15 cellular contexts compared by ENCODE assay signal in the genomic region with DNA sequence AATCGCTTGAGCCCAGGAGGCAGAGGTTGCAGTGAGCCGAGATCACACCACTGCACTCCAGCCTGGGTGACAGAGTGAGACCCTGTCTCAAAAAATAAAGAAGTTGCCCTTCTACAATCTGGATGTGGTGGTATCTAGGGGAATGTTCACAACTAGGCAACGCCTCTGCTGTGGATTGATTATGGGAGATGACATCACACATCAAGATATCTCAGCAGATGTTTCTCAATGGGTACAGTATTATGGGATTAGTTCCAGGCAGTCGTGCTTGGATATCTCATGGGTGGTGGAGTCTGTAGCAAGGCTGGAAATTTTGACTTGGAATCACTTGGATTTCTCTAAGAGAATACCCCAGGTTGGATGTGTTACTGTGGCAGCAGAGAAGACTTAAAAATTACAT. TPM values are rescaled to one million over a fixed set of nuclear protein-coding genes. Genes with fewer than 3 reads are reported as not detected.
A peak's percentile ranks its signal among the peaks of the same experiment; 100 is the strongest.
DNase-seq lines count a peak whose midpoint lies in the region; ATAC-seq and TF ChIP-seq lines count a peak whose summit lies in the region.
"Had no signal": no experiment of that assay in that cellular context is flagged by ENCODE, and none has a peak within 500 bp of the region (broad histone marks: within the 10 kb centered on the region; RNA-seq: fewer than 3 reads in every experiment).

No MANE protein-coding gene starts in this region.

- peak overlapping the region; percentile 96 for H3K27ac ChIP-seq in OCI-LY7 (ENCODE audit: low read depth, low read length, poor library complexity, severe bottlenecking)
- H3K27ac ChIP-seq in effector memory CD4-positive, alpha-beta T cell (ENCODE audit: insufficient read depth, low read length, poor library complexity, severe bottlenecking) = peak overlapping the region; percentile 66

- peak overlapping the region; percentile 67 for H3K4me3 Mint-ChIP-seq in stimulated activated naive CD8-positive, alpha-beta T cell treated with anti-CD3 and anti-CD28 coated beads, Interleukin-15, Interleukin-2, amounts not matched to agents 100 ng/mL and 50 ng/mL, for 24 hours
- H3K4me3 Mint-ChIP-seq: H9 had no signal

- no peaks in the 10 kb centered on the region for H4K20me1 ChIP-seq in OCI-LY7 (ENCODE audit: insufficient read depth, low read length)

- H3K4me2 ChIP-seq in OCI-LY7 (ENCODE audit: low read length) = peak overlapping the region; percentile 76

- DNase-seq in stimulated activated naive CD8-positive, alpha-beta T cell treated with anti-CD3 and anti-CD28 coated beads, Interleukin-15, Interleukin-2, amounts not matched to agents 100 U/mL and 50 U/mL, for 24 hours = no peak
- no peak for DNase-seq in OCI-LY7 (ENCODE audit: low spot score)
- DNase-seq in effector memory CD4-positive, alpha-beta T cell = no peak
- DNase-seq in NCI-H1105 (lab: John Stamatoyannopoulos, UW) = no peak
- DNase-seq in GM13976 (ENCODE audit: low spot score) = no peak
- DNase-seq: activated CD4-positive, CD25-positive, alpha-beta regulatory T cell treated with anti-CD3 and anti-CD28 coated beads, Interleukin-2, amount 50 U/mL, for 72 hours; AML-193; cerebellar nuclear complex; H9; left cardiac atrium; right cardiac atrium; stomach had no signal

- H3K36me3 ChIP-seq in OCI-LY7 (ENCODE audit: insufficient read depth, low read length) = peaks cover 83% of the 10 kb centered on the region
- H3K36me3 ChIP-seq in effector memory CD4-positive, alpha-beta T cell (ENCODE audit: control insufficient read depth, insufficient read depth, low read length) = no peaks in the 10 kb centered on the region
- H3K36me3 ChIP-seq: stomach had no signal

- no peaks in the 10 kb centered on the region for H3K27me3 ChIP-seq in effector memory CD4-positive, alpha-beta T cell (replicated peaks; ENCODE audit: control insufficient read depth, insufficient read depth, low read length, poor library complexity, severe bottlenecking)
- H3K27me3 ChIP-seq: stomach had no signal

- H3K36me3 Mint-ChIP-seq in stimulated activated naive CD8-positive, alpha-beta T cell treated with anti-CD3 and anti-CD28 coated beads, Interleukin-15, Interleukin-2, amounts not matched to agents 100 ng/mL and 50 ng/mL, for 24 hours (ENCODE audit: low read depth) = peaks cover 48% of the 10 kb centered on the region

- in situ Hi-C loops in GM13976 (cut with MboI; ENCODE audit: low sequenced_read_pairs, unreplicated experiment) = no loop called here

- H3K79me2 ChIP-seq in OCI-LY7 (ENCODE audit: insufficient read depth, low read depth, low read length) = peaks cover 100% of the 10 kb centered on the region

- peak overlapping the region; percentile 95 for H3K27ac Mint-ChIP-seq in stimulated activated naive CD8-positive, alpha-beta T cell treated with anti-CD3 and anti-CD28 coated beads, Interleukin-15, Interleukin-2, amounts not matched to agents 100 ng/mL and 50 ng/mL, for 24 hours
- H3K27ac Mint-ChIP-seq: H9 had no signal

- intact Hi-C loops in OCI-LY7 (cut with micrococcal nuclease; ENCODE audit: unreplicated experiment) = no loop called here

- CTCF ChIA-PET in OCI-LY7 (lab: Charles Lee; ENCODE audit: unreplicated experiment) = interaction anchor here (0.5 to 1.2 kb wide), 2 partner anchors 62 to 351 kb away, joined by 3 read pairs; a partner anchor contains a TSS

- H3K4me3 ChIP-seq in OCI-LY7 (ENCODE audit: low read depth, low read length, poor library complexity, severe bottlenecking) = peak overlapping the region; percentile 62
- H3K4me3 ChIP-seq in effector memory CD4-positive, alpha-beta T cell (ENCODE audit: insufficient read depth, low read depth, low read length, poor library complexity, severe bottlenecking) = no peak overlapping the region
- H3K4me3 ChIP-seq: stomach had no signal

- ATAC-seq in stimulated activated naive CD8-positive, alpha-beta T cell treated with anti-CD3 and anti-CD28 coated beads, Interleukin-15, Interleukin-2, amounts not matched to agents 100 U/mL and 50 U/mL, for 24 hours = no peak
- ATAC-seq in HG02798 (IDR thresholded peaks at IDR 0.05; ENCODE audit: poor library complexity, unreplicated experiment) = no peak
- no peak for ATAC-seq in GM18873 (IDR thresholded peaks at IDR 0.05; ENCODE audit: low FRiP score, unreplicated experiment)
- ATAC-seq: left cardiac atrium had no signal

- H3K4me1 Mint-ChIP-seq in stimulated activated naive CD8-positive, alpha-beta T cell treated with anti-CD3 and anti-CD28 coated beads, Interleukin-15, Interleukin-2, amounts not matched to agents 100 ng/mL and 50 ng/mL, for 24 hours (ENCODE audit: low read depth) = peaks cover 96% of the 10 kb centered on the region

- BruUV-seq in OCI-LY7 (replicated peaks; lab: Mats Ljungman, UMichigan) = no TSS peak

- no peaks in the 10 kb centered on the region for H3K9me3 Mint-ChIP-seq in stimulated activated naive CD8-positive, alpha-beta T cell treated with anti-CD3 and anti-CD28 coated beads, Interleukin-15, Interleukin-2, amounts not matched to agents 100 ng/mL and 50 ng/mL, for 24 hours

- H2AFZ ChIP-seq in OCI-LY7 (ENCODE audit: low read length) = no peak overlapping the region

- H3K27me3 Mint-ChIP-seq in stimulated activated naive CD8-positive, alpha-beta T cell treated with anti-CD3 and anti-CD28 coated beads, Interleukin-15, Interleukin-2, amounts not matched to agents 100 ng/mL and 50 ng/mL, for 24 hours = no peaks in the 10 kb centered on the region

- H3K9me3 ChIP-seq in OCI-LY7 (ENCODE audit: low read length) = no peaks in the 10 kb centered on the region
- no peaks in the 10 kb centered on the region for H3K9me3 ChIP-seq in effector memory CD4-positive, alpha-beta T cell (ENCODE audit: control insufficient read depth, low read length)
- H3K9me3 ChIP-seq: stomach had no signal

- TF ChIP-seq CTCF in OCI-LY7 (conservative IDR thresholded peaks at IDR 0.05; ENCODE audit: low read length) (no peak), GM13976 (IDR thresholded peaks at IDR 0.05; ENCODE audit: borderline replicate concordance, control extremely low read depth, extremely low read depth, insufficient read depth, missing control alignments) (no peak)

- no peaks in the 10 kb centered on the region for H3K9me2 ChIP-seq in OCI-LY7 (ENCODE audit: insufficient read depth, low read length)

- POLR2A ChIA-PET in OCI-LY7 (lab: Charles Lee) = interaction anchor here (0.6 to 1.5 kb wide), 6 partner anchors 10 to 243 kb away, joined by 3 to 8 read pairs (median 4); a partner anchor contains a TSS

- peaks cover 95% of the 10 kb centered on the region for H3K4me1 ChIP-seq in OCI-LY7 (ENCODE audit: insufficient read depth, low read length, poor library complexity, severe bottlenecking)
- H3K4me1 ChIP-seq in effector memory CD4-positive, alpha-beta T cell (ENCODE audit: control insufficient read depth, insufficient read depth, low read length, poor library complexity, severe bottlenecking) = peaks cover 57% of the 10 kb centered on the region

RNA-seq across cellular contexts. Expression of a gene that starts 7.7 kb away (rescaled TPM):
- 22.1 and 24.8 TPM in 2 replicates for total RNA-seq in OCI-LY7 (2014; rRNA removed; shearing (Covaris generic))
- total RNA-seq in OCI-LY7 (2022) = 93.5 and 114 TPM in 2 replicates

RNA-seq across cellular contexts. Expression of a gene that starts 28.7 kb away (rescaled TPM):
- 44.3 and 48.0 TPM in 2 replicates for total RNA-seq in OCI-LY7 (2014; rRNA removed; shearing (Covaris generic))
- total RNA-seq in OCI-LY7 (2022) = 48.3 and 54.5 TPM in 2 replicates
